In genomic region chr2:114345246-114345645, GRCh38 we compare ENCODE assay signal across 8 cellular contexts.
"Had no signal": no experiment of that assay in that cellular context is flagged by ENCODE, and none has a peak within 500 bp of the region (broad histone marks: within the 10 kb centered on the region; RNA-seq: fewer than 3 reads in every experiment).

No MANE protein-coding gene starts in this region.

- FAIRE-seq: G401.6, GM12878, GM12891, GM12892, GM18507, GM19239 had no signal

- H3K4me3 ChIP-seq: GM12878 had no signal

- DNase-seq: GDM1, GF-D8 had no signal

- ATAC-seq: GM12878 had no signal
